In the genomic region with DNA sequence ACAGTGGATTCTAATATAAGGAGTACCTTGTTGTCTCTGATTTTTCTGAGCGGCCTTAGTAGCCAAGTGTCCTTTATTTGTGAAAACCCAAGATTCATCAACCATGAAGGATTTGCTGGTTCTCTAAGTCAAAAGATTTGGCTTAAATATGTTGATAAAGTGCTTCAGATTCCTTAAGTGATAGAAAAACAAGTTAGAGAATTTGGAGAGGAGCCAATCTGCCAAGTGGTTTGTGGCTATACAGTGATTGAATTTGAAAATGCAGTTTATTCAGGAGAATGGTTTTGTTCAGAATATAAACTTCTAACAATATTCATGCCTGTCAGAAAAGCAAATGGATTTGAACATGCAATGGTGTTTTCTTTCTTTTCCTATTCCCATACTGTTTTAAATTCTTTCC, we compare ENCODE assay signal across 27 cellular contexts. TPM values are rescaled to one million over a fixed set of nuclear protein-coding genes. Genes with fewer than 3 reads are reported as not detected.
DNase-seq lines count a peak whose midpoint lies in the region; ATAC-seq and TF ChIP-seq lines count a peak whose summit lies in the region.
"Had no signal": no experiment of that assay in that cellular context is flagged by ENCODE, and none has a peak within 500 bp of the region (broad histone marks: within the 10 kb centered on the region; RNA-seq: fewer than 3 reads in every experiment).

No MANE protein-coding gene starts in this region.

- ATAC-seq in activated CD8-positive, alpha-beta T cell treated with anti-CD3 and anti-CD28 coated beads for 36 hours = no peak
- ATAC-seq: activated T-cell treated with anti-CD3 and anti-CD28 coated beads, Interleukin-2, amount 50 U/mL, for 4 hours; sciatic nerve; stimulated activated naive CD8-positive, alpha-beta T cell treated with anti-CD3 and anti-CD28 coated beads, Interleukin-15, amount 100 ng/mL, for 72 hours; T-helper 17 cell had no signal

- POLR2A ChIA-PET in activated CD8-positive, alpha-beta T cell treated with anti-CD3 and anti-CD28 coated beads for 36 hours (lab: Charles Lee) = no interaction called here

- no peaks in the 10 kb centered on the region; the same call in 1 of the 2 replicates for H3K27me3 Mint-ChIP-seq in HFFc6 (ENCODE audit: insufficient read depth)
- H3K27me3 Mint-ChIP-seq in activated CD8-positive, alpha-beta T cell treated with anti-CD3 and anti-CD28 coated beads for 36 hours = peaks cover 3% of the 10 kb centered on the region

- CTCF ChIA-PET in activated CD8-positive, alpha-beta T cell treated with anti-CD3 and anti-CD28 coated beads for 36 hours (lab: Charles Lee) = no interaction called here

- H3K27me3 ChIP-seq in adipocyte (replicated peaks; ENCODE audit: control insufficient read depth, insufficient read depth, low read length) = no peaks in the 10 kb centered on the region
- H3K27me3 ChIP-seq: hepatocyte, ovary, Peyer's patch, SJSA1, tibial nerve had no signal

- H3K27ac Mint-ChIP-seq in HFFc6 = 0 out of 2 replicates have a peak overlapping the region, but pooled peaks have one; percentile 16
- no peak overlapping the region for H3K27ac Mint-ChIP-seq in activated CD8-positive, alpha-beta T cell treated with anti-CD3 and anti-CD28 coated beads for 36 hours
- H3K27ac Mint-ChIP-seq: CD4-positive, alpha-beta T cell; immature natural killer cell; natural killer cell treated with Interleukin-12 subunit alpha and Interleukin-12 subunit beta and Interleukin-15 and Interleukin-18, amount 100 ng/mL, for 72 hours; stimulated activated naive CD8-positive, alpha-beta T cell treated with anti-CD3 and anti-CD28 coated beads, Interleukin-15, amount 100 ng/mL, for 72 hours; T-helper 17 cell had no signal

- intact Hi-C loops in activated CD8-positive, alpha-beta T cell treated with anti-CD3 and anti-CD28 coated beads for 36 hours (cut with micrococcal nuclease) = no loop called here

- DNase-seq in HFFc6 (peak; percentile 37), adipocyte (ENCODE audit: low read depth) (peak; percentile 66), fibroblast of peridontal ligament (ENCODE audit: extremely low read depth) (peak; percentile 74), retinal pigment epithelial cell (ENCODE audit: low read depth) (peak; percentile 90), foreskin melanocyte (no peak)
- no peak for DNase-seq in stimulated activated CD4-positive, alpha-beta T cell treated with anti-CD3 and anti-CD28 coated beads, Interleukin-1b, Interleukin-23, amount 100 ng/mL, for 48 hours
- DNase-seq in activated CD8-positive, alpha-beta T cell treated with anti-CD3 and anti-CD28 coated beads for 36 hours = no peak
- DNase-seq: activated CD4-positive, alpha-beta T cell treated with anti-CD3 and anti-CD28 coated beads for 4 hours; activated naive CD4-positive, alpha-beta T cell treated with Interleukin-2 at 50 U/mL for 16 hours; activated T-cell treated with anti-CD3 and anti-CD28 coated beads, Interleukin-2, amount 50 U/mL, for 4 hours; amygdala; CD4-positive, alpha-beta T cell; cerebellar nuclear complex; GOT3; immature natural killer cell; NCI-H1436 treated with DMSO at 0.1 percent for 48 hours; NCI-H2171; NCI-H526; ovary; Peyer's patch; stimulated activated naive CD8-positive, alpha-beta T cell treated with anti-CD3 and anti-CD28 coated beads, Interleukin-15, amount 100 ng/mL, for 72 hours; T-helper 17 cell had no signal

- no peaks in the 10 kb centered on the region for H3K4me1 ChIP-seq in adipocyte (ENCODE audit: control insufficient read depth, insufficient read depth, low read length)
- H3K4me1 ChIP-seq: Peyer's patch, tibial nerve had no signal

- H3K4me3 ChIP-seq in adipocyte (ENCODE audit: low read length) (no peak overlapping the region), retinal pigment epithelial cell (ENCODE audit: low read length) (no peak overlapping the region)
- H3K4me3 ChIP-seq: hepatocyte, ovary, Peyer's patch, SJSA1, tibial nerve had no signal

- peaks cover 21% of the 10 kb centered on the region for H3K36me3 Mint-ChIP-seq in HFFc6 (ENCODE audit: low read depth)
- no peaks in the 10 kb centered on the region for H3K36me3 Mint-ChIP-seq in activated CD8-positive, alpha-beta T cell treated with anti-CD3 and anti-CD28 coated beads for 36 hours (ENCODE audit: low read depth)
- H3K36me3 Mint-ChIP-seq: immature natural killer cell; natural killer cell treated with Interleukin-12 subunit alpha and Interleukin-12 subunit beta and Interleukin-15 and Interleukin-18, amount 100 ng/mL, for 72 hours had no signal

- TF ChIP-seq CTCF in HFFc6 (IDR thresholded peaks at IDR 0.05) (no peak), retinal pigment epithelial cell (conservative IDR thresholded peaks at IDR 0.05; ENCODE audit: low read depth, low read length) (no peak)
- TF ChIP-seq CTCF in activated CD8-positive, alpha-beta T cell treated with anti-CD3 and anti-CD28 coated beads for 36 hours (IDR thresholded peaks at IDR 0.05) = no peak

- H3K9me3 ChIP-seq in adipocyte (ENCODE audit: control insufficient read depth, low read length) = no peaks in the 10 kb centered on the region
- H3K9me3 ChIP-seq: ovary, Peyer's patch, SJSA1, tibial nerve had no signal

- no peaks in the 10 kb centered on the region for H3K9me3 Mint-ChIP-seq in HFFc6
- no peaks in the 10 kb centered on the region for H3K9me3 Mint-ChIP-seq in activated CD8-positive, alpha-beta T cell treated with anti-CD3 and anti-CD28 coated beads for 36 hours
- H3K9me3 Mint-ChIP-seq: activated T-cell treated with anti-CD3 and anti-CD28 coated beads, Interleukin-2, amount 50 U/mL, for 4 hours; CD4-positive, alpha-beta T cell; immature natural killer cell; natural killer cell treated with Interleukin-12 subunit alpha and Interleukin-12 subunit beta and Interleukin-15 and Interleukin-18, amount 100 ng/mL, for 72 hours; stimulated activated naive CD8-positive, alpha-beta T cell treated with anti-CD3 and anti-CD28 coated beads, Interleukin-15, amount 100 ng/mL, for 72 hours had no signal

- no peaks in the 10 kb centered on the region for H3K36me3 ChIP-seq in adipocyte (ENCODE audit: control insufficient read depth, insufficient read depth, low read length, severe bottlenecking)
- H3K36me3 ChIP-seq: ovary, Peyer's patch, tibial nerve had no signal

- H3K9ac ChIP-seq in adipocyte (ENCODE audit: low read length) = no peak overlapping the region

- H3K4me3 Mint-ChIP-seq in HFFc6 = no peak overlapping the region
- H3K4me3 Mint-ChIP-seq in activated CD8-positive, alpha-beta T cell treated with anti-CD3 and anti-CD28 coated beads for 36 hours = no peak overlapping the region
- H3K4me3 Mint-ChIP-seq: activated T-cell treated with anti-CD3 and anti-CD28 coated beads, Interleukin-2, amount 50 U/mL, for 4 hours; CD4-positive, alpha-beta T cell; immature natural killer cell; natural killer cell treated with Interleukin-12 subunit alpha and Interleukin-12 subunit beta and Interleukin-15 and Interleukin-18, amount 100 ng/mL, for 72 hours; stimulated activated naive CD8-positive, alpha-beta T cell treated with anti-CD3 and anti-CD28 coated beads, Interleukin-15, amount 100 ng/mL, for 72 hours; T-helper 17 cell had no signal

- H3K4me1 Mint-ChIP-seq in HFFc6 (ENCODE audit: low read depth) = peaks cover 51% of the 10 kb centered on the region
- no peaks in the 10 kb centered on the region for H3K4me1 Mint-ChIP-seq in activated CD8-positive, alpha-beta T cell treated with anti-CD3 and anti-CD28 coated beads for 36 hours (ENCODE audit: low read depth)
- H3K4me1 Mint-ChIP-seq: immature natural killer cell; stimulated activated naive CD8-positive, alpha-beta T cell treated with anti-CD3 and anti-CD28 coated beads, Interleukin-15, amount 100 ng/mL, for 72 hours; T-helper 17 cell had no signal

RNA-seq across cellular contexts. Expression of gene CAP2, which starts 54.8 kb away (rescaled TPM):
- total RNA-seq in HFFc6 (2021; fragmentation: NEBNext Ultra II Directional; extraction: Animal tissue kit (Norgen Biotek cat#: 25700)) = 10 to 100 TPM; 65.1 to 82.3 (median 67.9) TPM
- total RNA-seq in activated CD8-positive, alpha-beta T cell treated with anti-CD3 and anti-CD28 coated beads for 36 hours = not detected
- total RNA-seq: activated T-cell treated with anti-CD3 and anti-CD28 coated beads, Interleukin-2, amount 50 U/mL, for 4 hours; CD4-positive, alpha-beta T cell; natural killer cell treated with Interleukin-12 subunit alpha and Interleukin-12 subunit beta and Interleukin-15 and Interleukin-18, amount 100 ng/mL, for 72 hours; T-helper 17 cell had no signal

Comparison
In these comparisons a context has a peak if more than half of its experiments do, and no peak if none do; other contexts are left out.
1. DNase-seq: peak in HFFc6 (single experiment), adipocyte (single experiment), fibroblast of peridontal ligament (single experiment) and retinal pigment epithelial cell (single experiment); none in stimulated activated CD4-positive, alpha-beta T cell treated with anti-CD3 and anti-CD28 coated beads, Interleukin-1b, Interleukin-23, amount 100 ng/mL, for 48 hours (single experiment), foreskin melanocyte (single experiment) and activated CD8-positive, alpha-beta T cell treated with anti-CD3 and anti-CD28 coated beads for 36 hours (single experiment).
2. RNA of gene CAP2, which starts 54.8 kb away (total RNA-seq): 65.1 to 82.3 TPM in HFFc6; not detected in activated CD8-positive, alpha-beta T cell treated with anti-CD3 and anti-CD28 coated beads for 36 hours; every median in the first group is over 10 times any median in the second.